In genomic region chr22:22752556-22753477, GRCh38 we compare ENCODE assay signal across 9 cellular contexts.
A peak's percentile ranks its signal among the peaks of the same experiment; 100 is the strongest.
DNase-seq lines count a peak whose midpoint lies in the region; TF ChIP-seq lines count a peak whose summit lies in the region.
"Had no signal": no experiment of that assay in that cellular context is flagged by ENCODE, and none has a peak within 500 bp of the region (broad histone marks: within the 10 kb centered on the region; RNA-seq: fewer than 3 reads in every experiment).

No MANE protein-coding gene starts in this region.

- peak overlapping the region; percentile 76 for H3K27ac Mint-ChIP-seq in activated CD4-positive, alpha-beta T cell treated with anti-CD3 and anti-CD28 coated beads, Interleukin-2, amount 10 ng/mL, durations not matched to agents 7 days and 5 days
- peak overlapping the region; percentile 70 for H3K27ac Mint-ChIP-seq in dendritic cell treated with granulocyte-macrophage colony-stimulating factor and Interleukin-4, amounts not matched to agents 40 ng/mL and 50 ng/mL, for 4 days
- no peak overlapping the region for H3K27ac Mint-ChIP-seq in activated CD4-positive, alpha-beta T cell treated with anti-CD3 and anti-CD28 coated beads, Interleukin-2, amount 10 ng/mL, durations not matched to agents 24 days and 14 days

- TF ChIP-seq EP300 in transverse colon (IDR thresholded peaks at IDR 0.05; ENCODE audit: low read depth) = no peak

- in situ Hi-C loops in transverse colon (cut with MboI; ENCODE audit: low pct_ligation_motif_present in 1 of 4, low pct_unique_long_range_greater_than_20kb in 1 of 4, low sequenced_read_pairs in 3 of 4) = loop anchor here in 1 of 4 donors (25.0 kb wide), 1 partner anchor 134 kb away; the partner anchor contains the start of gene IGLL5

- H3K27me3 Mint-ChIP-seq in activated CD4-positive, alpha-beta T cell treated with anti-CD3 and anti-CD28 coated beads, Interleukin-2, amount 10 ng/mL, durations not matched to agents 7 days and 5 days = no peaks in the 10 kb centered on the region
- H3K27me3 Mint-ChIP-seq in dendritic cell treated with granulocyte-macrophage colony-stimulating factor and Interleukin-4, amounts not matched to agents 40 ng/mL and 50 ng/mL, for 4 days = no peaks in the 10 kb centered on the region
- H3K27me3 Mint-ChIP-seq in activated CD4-positive, alpha-beta T cell treated with anti-CD3 and anti-CD28 coated beads, Interleukin-2, amount 10 ng/mL, durations not matched to agents 24 days and 14 days = no peaks in the 10 kb centered on the region

- H3K27ac ChIP-seq in transverse colon = no peak overlapping the region
- H3K27ac ChIP-seq: neutrophil had no signal

- POLR2A ChIA-PET in activated CD4-positive, alpha-beta T cell treated with anti-CD3 and anti-CD28 coated beads, Interleukin-2, amount 10 ng/mL, durations not matched to agents 7 days and 5 days (lab: Charles Lee) = no interaction called here

- DNase-seq in activated CD4-positive, alpha-beta T cell treated with anti-CD3 and anti-CD28 coated beads, Interleukin-2, amount 10 ng/mL, durations not matched to agents 7 days and 5 days = no peak
- DNase-seq in activated CD4-positive, alpha-beta T cell treated with anti-CD3 and anti-CD28 coated beads for 1 hour = no peak
- DNase-seq in NCI-H226 (peak; percentile 20), renal cortical epithelial cell (ENCODE audit: low read depth) (peak; percentile 89), anterior cingulate cortex (lab: John Stamatoyannopoulos, UW) (no peak), transverse colon (no peak)
- DNase-seq in activated CD4-positive, alpha-beta T cell treated with anti-CD3 and anti-CD28 coated beads, Interleukin-2, amount 10 ng/mL, durations not matched to agents 24 days and 14 days = no peak

- TF ChIP-seq POLR2A in transverse colon (IDR thresholded peaks at IDR 0.05) = no peak

- H3K36me3 ChIP-seq in transverse colon = no peaks in the 10 kb centered on the region
- H3K36me3 ChIP-seq: neutrophil had no signal

- intact Hi-C loops in dendritic cell treated with granulocyte-macrophage colony-stimulating factor and Interleukin-4, amounts not matched to agents 40 ng/mL and 50 ng/mL, for 4 days (cut with micrococcal nuclease) = no loop called here
- intact Hi-C loops in activated CD4-positive, alpha-beta T cell treated with anti-CD3 and anti-CD28 coated beads, Interleukin-2, amount 10 ng/mL, durations not matched to agents 24 days and 14 days (cut with micrococcal nuclease) = loop anchor here (2.0 kb wide), 1 partner anchor 204 kb away; no protein-coding TSS in a partner anchor
- intact Hi-C loops in transverse colon (cut with DNase I; ENCODE audit: low total_unique reads) = no loop called here

- no peak overlapping the region for H3K4me3 ChIP-seq in transverse colon

- TF ChIP-seq CTCF in transverse colon (IDR thresholded peaks at IDR 0.05) = no peak

- H3K9me3 Mint-ChIP-seq in activated CD4-positive, alpha-beta T cell treated with anti-CD3 and anti-CD28 coated beads, Interleukin-2, amount 10 ng/mL, durations not matched to agents 7 days and 5 days = no peaks in the 10 kb centered on the region
- H3K9me3 Mint-ChIP-seq in dendritic cell treated with granulocyte-macrophage colony-stimulating factor and Interleukin-4, amounts not matched to agents 40 ng/mL and 50 ng/mL, for 4 days = no peaks in the 10 kb centered on the region
- no peaks in the 10 kb centered on the region for H3K9me3 Mint-ChIP-seq in activated CD4-positive, alpha-beta T cell treated with anti-CD3 and anti-CD28 coated beads, Interleukin-2, amount 10 ng/mL, durations not matched to agents 24 days and 14 days

- no peaks in the 10 kb centered on the region for H3K9me3 ChIP-seq in transverse colon
- H3K9me3 ChIP-seq: neutrophil had no signal

- no peaks in the 10 kb centered on the region for H3K27me3 ChIP-seq in transverse colon
- H3K27me3 ChIP-seq: neutrophil had no signal

- no peaks in the 10 kb centered on the region for H3K36me3 Mint-ChIP-seq in activated CD4-positive, alpha-beta T cell treated with anti-CD3 and anti-CD28 coated beads, Interleukin-2, amount 10 ng/mL, durations not matched to agents 7 days and 5 days (ENCODE audit: low read depth)
- H3K36me3 Mint-ChIP-seq in dendritic cell treated with granulocyte-macrophage colony-stimulating factor and Interleukin-4, amounts not matched to agents 40 ng/mL and 50 ng/mL, for 4 days (ENCODE audit: low read depth) = no peaks in the 10 kb centered on the region
- H3K36me3 Mint-ChIP-seq in activated CD4-positive, alpha-beta T cell treated with anti-CD3 and anti-CD28 coated beads, Interleukin-2, amount 10 ng/mL, durations not matched to agents 24 days and 14 days (ENCODE audit: low read depth) = no peaks in the 10 kb centered on the region

- no peak overlapping the region for H3K4me3 Mint-ChIP-seq in activated CD4-positive, alpha-beta T cell treated with anti-CD3 and anti-CD28 coated beads, Interleukin-2, amount 10 ng/mL, durations not matched to agents 7 days and 5 days
- no peak overlapping the region for H3K4me3 Mint-ChIP-seq in dendritic cell treated with granulocyte-macrophage colony-stimulating factor and Interleukin-4, amounts not matched to agents 40 ng/mL and 50 ng/mL, for 4 days
- no peak overlapping the region for H3K4me3 Mint-ChIP-seq in activated CD4-positive, alpha-beta T cell treated with anti-CD3 and anti-CD28 coated beads, Interleukin-2, amount 10 ng/mL, durations not matched to agents 24 days and 14 days

- CTCF ChIA-PET in activated CD4-positive, alpha-beta T cell treated with anti-CD3 and anti-CD28 coated beads, Interleukin-2, amount 10 ng/mL, durations not matched to agents 7 days and 5 days (lab: Charles Lee) = interaction anchor here (0.8 to 2.7 kb wide), 19 partner anchors 9 to 374 kb away, joined by 3 to 23 read pairs (median 4); no protein-coding TSS in a partner anchor

- 67 to 76% methylated on average over 1 to 12 of the region's 12 CpGs for WGBS in transverse colon (ENCODE audit: low coverage in 1 of 2), 2 donors

- H3K4me1 Mint-ChIP-seq in activated CD4-positive, alpha-beta T cell treated with anti-CD3 and anti-CD28 coated beads, Interleukin-2, amount 10 ng/mL, durations not matched to agents 7 days and 5 days = peaks cover 8% of the 10 kb centered on the region
- peaks cover 24% of the 10 kb centered on the region for H3K4me1 Mint-ChIP-seq in dendritic cell treated with granulocyte-macrophage colony-stimulating factor and Interleukin-4, amounts not matched to agents 40 ng/mL and 50 ng/mL, for 4 days (ENCODE audit: low read depth)
- peaks cover 4% of the 10 kb centered on the region for H3K4me1 Mint-ChIP-seq in activated CD4-positive, alpha-beta T cell treated with anti-CD3 and anti-CD28 coated beads, Interleukin-2, amount 10 ng/mL, durations not matched to agents 24 days and 14 days

- H3K4me1 ChIP-seq in transverse colon = no peaks in the 10 kb centered on the region

Comparison
In these comparisons a context has a peak if more than half of its experiments do, and no peak if none do; other contexts are left out.
1. DNase-seq: peak in NCI-H226 (single experiment) and renal cortical epithelial cell (single experiment); none in activated CD4-positive, alpha-beta T cell treated with anti-CD3 and anti-CD28 coated beads, Interleukin-2, amount 10 ng/mL, durations not matched to agents 7 days and 5 days (single experiment), activated CD4-positive, alpha-beta T cell treated with anti-CD3 and anti-CD28 coated beads for 1 hour (single experiment), anterior cingulate cortex (0 of 58), activated CD4-positive, alpha-beta T cell treated with anti-CD3 and anti-CD28 coated beads, Interleukin-2, amount 10 ng/mL, durations not matched to agents 24 days and 14 days (single experiment) and transverse colon (single experiment).